ENCODE assay signal across 1 cellular context in genomic region chr17:2399572-2400473, GRCh38.
TF ChIP-seq lines count a peak whose summit lies in the region.

No MANE protein-coding gene starts in this region.

TF ChIP-seq in HepG2, 621 proteins besides CTCF, POLR2A, EP300 and RAD21 (continued from another document and continues in another):
- TF ChIP-seq PRDM15 (CRISPR knock-in tag; IDR thresholded peaks at IDR 0.05), result peak; percentile 88
- 0 out of 2 replicates have a peak, but pooled peaks have one; percentile 58 for TF ChIP-seq ZSCAN12 (CRISPR knock-in tag; IDR thresholded peaks at IDR 0.05)
- TF ChIP-seq ZNF687 (CRISPR knock-in tag; IDR thresholded peaks at IDR 0.05), result peak; percentile 74
- no peak for TF ChIP-seq ZNF577 (CRISPR knock-in tag; IDR thresholded peaks at IDR 0.05; ENCODE audit: borderline replicate concordance, low read depth)
- TF ChIP-seq ZBTB20 (CRISPR knock-in tag; IDR thresholded peaks at IDR 0.05; ENCODE audit: borderline replicate concordance, low read depth), result peak; percentile 13; the same call in 1 of the 2 replicates
- TF ChIP-seq GZF1 (CRISPR knock-in tag; IDR thresholded peaks at IDR 0.05), result no peak
- no peak for TF ChIP-seq MAF1 (CRISPR knock-in tag; IDR thresholded peaks at IDR 0.05; ENCODE audit: borderline replicate concordance)
- no peak for TF ChIP-seq ASH2L (IDR thresholded peaks at IDR 0.05; ENCODE audit: insufficient read length, low read depth, low read length)
- TF ChIP-seq, protein P1, sequence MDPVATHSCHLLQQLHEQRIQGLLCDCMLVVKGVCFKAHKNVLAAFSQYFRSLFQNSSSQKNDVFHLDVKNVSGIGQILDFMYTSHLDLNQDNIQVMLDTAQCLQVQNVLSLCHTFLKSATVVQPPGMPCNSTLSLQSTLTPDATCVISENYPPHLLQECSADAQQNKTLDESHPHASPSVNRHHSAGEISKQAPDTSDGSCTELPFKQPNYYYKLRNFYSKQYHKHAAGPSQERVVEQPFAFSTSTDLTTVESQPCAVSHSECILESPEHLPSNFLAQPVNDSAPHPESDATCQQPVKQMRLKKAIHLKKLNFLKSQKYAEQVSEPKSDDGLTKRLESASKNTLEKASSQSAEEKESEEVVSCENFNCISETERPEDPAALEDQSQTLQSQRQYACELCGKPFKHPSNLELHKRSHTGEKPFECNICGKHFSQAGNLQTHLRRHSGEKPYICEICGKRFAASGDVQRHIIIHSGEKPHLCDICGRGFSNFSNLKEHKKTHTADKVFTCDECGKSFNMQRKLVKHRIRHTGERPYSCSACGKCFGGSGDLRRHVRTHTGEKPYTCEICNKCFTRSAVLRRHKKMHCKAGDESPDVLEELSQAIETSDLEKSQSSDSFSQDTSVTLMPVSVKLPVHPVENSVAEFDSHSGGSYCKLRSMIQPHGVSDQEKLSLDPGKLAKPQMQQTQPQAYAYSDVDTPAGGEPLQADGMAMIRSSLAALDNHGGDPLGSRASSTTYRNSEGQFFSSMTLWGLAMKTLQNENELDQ (CRISPR knock-in tag; IDR thresholded peaks at IDR 0.05; ENCODE audit: borderline replicate concordance), result no peak
- no peak for TF ChIP-seq FIP1L1 (IDR thresholded peaks at IDR 0.05; ENCODE audit: borderline replicate concordance, insufficient read depth, low read depth, low read length)
- no peak for TF ChIP-seq RELA (CRISPR knock-in tag; IDR thresholded peaks at IDR 0.05)
- TF ChIP-seq DZIP1 (CRISPR knock-in tag; IDR thresholded peaks at IDR 0.05), result no peak
- TF ChIP-seq MYC (CRISPR knock-in tag; IDR thresholded peaks at IDR 0.05; ENCODE audit: borderline replicate concordance), result peak; percentile 94
- no peak for TF ChIP-seq ARNT (IDR thresholded peaks at IDR 0.05)
- TF ChIP-seq, protein P2, sequence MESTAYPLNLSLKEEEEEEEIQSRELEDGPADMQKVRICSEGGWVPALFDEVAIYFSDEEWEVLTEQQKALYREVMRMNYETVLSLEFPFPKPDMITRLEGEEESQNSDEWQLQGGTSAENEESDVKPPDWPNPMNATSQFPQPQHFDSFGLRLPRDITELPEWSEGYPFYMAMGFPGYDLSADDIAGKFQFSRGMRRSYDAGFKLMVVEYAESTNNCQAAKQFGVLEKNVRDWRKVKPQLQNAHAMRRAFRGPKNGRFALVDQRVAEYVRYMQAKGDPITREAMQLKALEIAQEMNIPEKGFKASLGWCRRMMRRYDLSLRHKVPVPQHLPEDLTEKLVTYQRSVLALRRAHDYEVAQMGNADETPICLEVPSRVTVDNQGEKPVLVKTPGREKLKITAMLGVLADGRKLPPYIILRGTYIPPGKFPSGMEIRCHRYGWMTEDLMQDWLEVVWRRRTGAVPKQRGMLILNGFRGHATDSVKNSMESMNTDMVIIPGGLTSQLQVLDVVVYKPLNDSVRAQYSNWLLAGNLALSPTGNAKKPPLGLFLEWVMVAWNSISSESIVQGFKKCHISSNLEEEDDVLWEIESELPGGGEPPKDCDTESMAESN (CRISPR knock-in tag; conservative IDR thresholded peaks at IDR 0.05), result 0 out of 2 replicates have a peak, but pooled peaks have one; percentile 43
- TF ChIP-seq ZNF501 (CRISPR knock-in tag; IDR thresholded peaks at IDR 0.05), result peak; percentile 56
- TF ChIP-seq RFX3 (CRISPR knock-in tag; IDR thresholded peaks at IDR 0.05), result no peak
- TF ChIP-seq ZNF816 (CRISPR knock-in tag; IDR thresholded peaks at IDR 0.05; ENCODE audit: borderline replicate concordance), result no peak
- TF ChIP-seq HDAC2 (CRISPR knock-in tag; IDR thresholded peaks at IDR 0.05), result peak; percentile 58; the same call in 1 of the 2 replicates
- TF ChIP-seq ZBTB14 (CRISPR knock-in tag; IDR thresholded peaks at IDR 0.05), result peak; percentile 63
- TF ChIP-seq PAF1 (CRISPR knock-in tag; IDR thresholded peaks at IDR 0.05), result no peak
- TF ChIP-seq KLF9 (CRISPR knock-in tag; IDR thresholded peaks at IDR 0.05; ENCODE audit: low read depth), result no peak; the same call in 1 of the 2 replicates
- TF ChIP-seq CBFB (CRISPR knock-in tag; IDR thresholded peaks at IDR 0.05), result 0 out of 2 replicates have a peak, but pooled peaks have one; percentile 23
- TF ChIP-seq YY1 (IDR thresholded peaks at IDR 0.05; ENCODE audit: insufficient read depth, insufficient replicate concordance, low read depth, low read length), result peak; percentile 47
- TF ChIP-seq ZFP36L2 (CRISPR knock-in tag; IDR thresholded peaks at IDR 0.05), result no peak
- 0 out of 2 replicates have a peak, but pooled peaks have one; percentile 48 for TF ChIP-seq WIZ (CRISPR knock-in tag; IDR thresholded peaks at IDR 0.05)
- no peak for TF ChIP-seq ZNF121 (CRISPR knock-in tag; IDR thresholded peaks at IDR 0.05)
- no peak; the same call in 1 of the 2 replicates for TF ChIP-seq PCBP1 (IDR thresholded peaks at IDR 0.05; ENCODE audit: borderline replicate concordance, low read depth, low read length)
- no peak for TF ChIP-seq ZNF652 (CRISPR knock-in tag; IDR thresholded peaks at IDR 0.05; ENCODE audit: borderline replicate concordance, low read depth)
- no peak for TF ChIP-seq ZNF160 (CRISPR knock-in tag; IDR thresholded peaks at IDR 0.05)
- TF ChIP-seq ZNF552 (CRISPR knock-in tag; IDR thresholded peaks at IDR 0.05; ENCODE audit: borderline replicate concordance), result no peak
- TF ChIP-seq HHEX (CRISPR knock-in tag; IDR thresholded peaks at IDR 0.05), result no peak
- TF ChIP-seq SMARCE1 (IDR thresholded peaks at IDR 0.05; ENCODE audit: borderline replicate concordance), result no peak
- no peak for TF ChIP-seq ZNF44 (CRISPR knock-in tag; IDR thresholded peaks at IDR 0.05)
- TF ChIP-seq DBP (CRISPR knock-in tag; IDR thresholded peaks at IDR 0.05; ENCODE audit: not compliant biosample characterization), result no peak
- peak; percentile 60; the same call in 1 of the 2 replicates for TF ChIP-seq HOXA5 (CRISPR knock-in tag; IDR thresholded peaks at IDR 0.05)
- TF ChIP-seq, protein P3, sequence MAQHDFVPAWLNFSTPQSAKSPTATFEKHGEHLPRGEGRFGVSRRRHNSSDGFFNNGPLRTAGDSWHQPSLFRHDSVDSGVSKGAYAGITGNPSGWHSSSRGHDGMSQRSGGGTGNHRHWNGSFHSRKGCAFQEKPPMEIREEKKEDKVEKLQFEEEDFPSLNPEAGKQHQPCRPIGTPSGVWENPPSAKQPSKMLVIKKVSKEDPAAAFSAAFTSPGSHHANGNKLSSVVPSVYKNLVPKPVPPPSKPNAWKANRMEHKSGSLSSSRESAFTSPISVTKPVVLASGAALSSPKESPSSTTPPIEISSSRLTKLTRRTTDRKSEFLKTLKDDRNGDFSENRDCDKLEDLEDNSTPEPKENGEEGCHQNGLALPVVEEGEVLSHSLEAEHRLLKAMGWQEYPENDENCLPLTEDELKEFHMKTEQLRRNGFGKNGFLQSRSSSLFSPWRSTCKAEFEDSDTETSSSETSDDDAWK (CRISPR knock-in tag; IDR thresholded peaks at IDR 0.05), result no peak
- TF ChIP-seq SNRNP70 (IDR thresholded peaks at IDR 0.05; ENCODE audit: low read depth, low read length), result no peak
- no peak for TF ChIP-seq ZBTB21 (CRISPR knock-in tag; IDR thresholded peaks at IDR 0.05)
- TF ChIP-seq ZNF75D (CRISPR knock-in tag; IDR thresholded peaks at IDR 0.05; ENCODE audit: borderline replicate concordance), result no peak
- no peak for TF ChIP-seq ZNF557 (CRISPR knock-in tag; IDR thresholded peaks at IDR 0.05)
- TF ChIP-seq ZFP90 (CRISPR knock-in tag; IDR thresholded peaks at IDR 0.05; ENCODE audit: borderline replicate concordance), result no peak
- no peak for TF ChIP-seq ZNF431 (CRISPR knock-in tag; IDR thresholded peaks at IDR 0.05; ENCODE audit: borderline replicate concordance, low read depth)
- TF ChIP-seq ZNF563 (CRISPR knock-in tag; IDR thresholded peaks at IDR 0.05), result no peak
- no peak; the same call in none of the 2 replicates for TF ChIP-seq REPIN1 (CRISPR knock-in tag; IDR thresholded peaks at IDR 0.05; ENCODE audit: borderline replicate concordance, low read depth)
- no peak for TF ChIP-seq ZKSCAN5 (CRISPR knock-in tag; IDR thresholded peaks at IDR 0.05)
- TF ChIP-seq RFXAP (CRISPR knock-in tag; IDR thresholded peaks at IDR 0.05; ENCODE audit: borderline replicate concordance), result 0 out of 2 replicates have a peak, but pooled peaks have one; percentile 77
- TF ChIP-seq, protein P4, sequence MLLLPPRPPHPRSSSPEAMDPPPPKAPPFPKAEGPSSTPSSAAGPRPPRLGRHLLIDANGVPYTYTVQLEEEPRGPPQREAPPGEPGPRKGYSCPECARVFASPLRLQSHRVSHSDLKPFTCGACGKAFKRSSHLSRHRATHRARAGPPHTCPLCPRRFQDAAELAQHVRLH (CRISPR knock-in tag; IDR thresholded peaks at IDR 0.05; ENCODE audit: borderline replicate concordance, low read depth), result peak; percentile 50; the same call in 1 of the 2 replicates
- peak; percentile 16 for TF ChIP-seq NRL (CRISPR knock-in tag; IDR thresholded peaks at IDR 0.05; ENCODE audit: borderline replicate concordance)
